29 cellular contexts compared by ENCODE assay signal in genomic region chr19:33751386-33751770, GRCh38.
"Had no signal": no experiment of that assay in that cellular context is flagged by ENCODE, and none has a peak within 500 bp of the region (broad histone marks: within the 10 kb centered on the region; RNA-seq: fewer than 3 reads in every experiment).

No MANE protein-coding gene starts in this region.

- H3K27me3 Mint-ChIP-seq: activated CD4-positive, alpha-beta memory T cell treated with anti-CD3 and anti-CD28 coated beads, Interleukin-2, amount 10 ng/mL, durations not matched to agents 7 days and 5 days; activated CD4-positive, alpha-beta T cell treated with anti-CD3 and anti-CD28 coated beads, Interleukin-2, amount 10 ng/mL, durations not matched to agents 7 days and 5 days; activated naive CD4-positive, alpha-beta T cell treated with anti-CD3 and anti-CD28 coated beads, Interleukin-2, amount 10 ng/mL, durations not matched to agents 7 days and 5 days; activated naive CD8-positive, alpha-beta T cell treated with anti-CD3 and anti-CD28 coated beads, Interleukin-2, amount 10 ng/mL, durations not matched to agents 7 days and 5 days; dendritic cell treated with granulocyte-macrophage colony-stimulating factor and Interleukin-4, amounts not matched to agents 40 ng/mL and 50 ng/mL, for 4 days had no signal

- H3K4me3 ChIP-seq: ascending aorta, coronary artery, dorsolateral prefrontal cortex, heart left ventricle had no signal

- H3K27me3 ChIP-seq: ascending aorta, brain microvascular endothelial cell had no signal

- H3K4me1 Mint-ChIP-seq: activated CD4-positive, alpha-beta memory T cell treated with anti-CD3 and anti-CD28 coated beads, Interleukin-2, amount 10 ng/mL, durations not matched to agents 7 days and 5 days; activated CD4-positive, alpha-beta T cell treated with anti-CD3 and anti-CD28 coated beads, Interleukin-2, amount 10 ng/mL, durations not matched to agents 7 days and 5 days; activated naive CD4-positive, alpha-beta T cell treated with anti-CD3 and anti-CD28 coated beads, Interleukin-2, amount 10 ng/mL, durations not matched to agents 7 days and 5 days; activated naive CD8-positive, alpha-beta T cell treated with anti-CD3 and anti-CD28 coated beads, Interleukin-2, amount 10 ng/mL, durations not matched to agents 7 days and 5 days; central memory CD8-positive, alpha-beta T cell; endodermal cell; T-helper 17 cell had no signal

- H3K36me3 ChIP-seq: ascending aorta, brain microvascular endothelial cell, heart left ventricle had no signal

- H3K27ac ChIP-seq: ascending aorta, brain microvascular endothelial cell, coronary artery, dorsolateral prefrontal cortex, heart left ventricle had no signal

- ATAC-seq: activated naive CD4-positive, alpha-beta T cell treated with anti-CD3 and anti-CD28 coated beads, Interleukin-2, amount 50 U/mL, for 72 hours; activated T-cell treated with anti-CD3 and anti-CD28 coated beads, Interleukin-2, amount 50 U/mL, for 72 hours; esophagus mucosa; heart left ventricle; T-helper 17 cell had no signal

- H3K4me3 Mint-ChIP-seq: activated CD4-positive, alpha-beta memory T cell treated with anti-CD3 and anti-CD28 coated beads, Interleukin-2, amount 10 ng/mL, durations not matched to agents 7 days and 5 days; activated CD4-positive, alpha-beta T cell treated with anti-CD3 and anti-CD28 coated beads, Interleukin-2, amount 10 ng/mL, durations not matched to agents 7 days and 5 days; activated naive CD4-positive, alpha-beta T cell treated with anti-CD3 and anti-CD28 coated beads, Interleukin-2, amount 10 ng/mL, durations not matched to agents 7 days and 5 days; activated naive CD8-positive, alpha-beta T cell treated with anti-CD3 and anti-CD28 coated beads, Interleukin-2, amount 10 ng/mL, durations not matched to agents 7 days and 5 days; activated T-cell treated with anti-CD3 and anti-CD28 coated beads, Interleukin-2, amount 50 U/mL, for 24 hours; activated T-cell treated with anti-CD3 and anti-CD28 coated beads, Interleukin-2, amount 50 U/mL, for 72 hours; central memory CD8-positive, alpha-beta T cell; dendritic cell treated with granulocyte-macrophage colony-stimulating factor and Interleukin-4, amounts not matched to agents 40 ng/mL and 50 ng/mL, for 4 days; endodermal cell; T-helper 17 cell; T-helper 2 cell treated with Interferon-gamma antibody and Interleukin-4, amounts not matched to agents 5 μg/mL and 100 μg/mL, for 36 hours had no signal

- DNase-seq: activated CD4-positive, alpha-beta memory T cell treated with anti-CD3 and anti-CD28 coated beads, Interleukin-2, amount 10 ng/mL, durations not matched to agents 7 days and 5 days; activated CD4-positive, alpha-beta T cell treated with anti-CD3 and anti-CD28 coated beads for 1 hour; activated CD4-positive, alpha-beta T cell treated with anti-CD3 and anti-CD28 coated beads for 4 hours; activated CD4-positive, alpha-beta T cell treated with anti-CD3 and anti-CD28 coated beads, Interleukin-2, amount 10 ng/mL, durations not matched to agents 7 days and 5 days; activated CD4-positive, alpha-beta T cell treated with anti-CD3 and anti-CD28 coated beads, Interleukin-2, amount 50 U/mL, for 4 hours; activated CD8-positive, alpha-beta memory T cell treated with anti-CD3 and anti-CD28 coated beads, Interleukin-2, amount 50 U/mL, for 48 hours; activated gamma-delta T cell; activated naive CD4-positive, alpha-beta T cell; activated naive CD4-positive, alpha-beta T cell treated with anti-CD3 and anti-CD28 coated beads, Interleukin-2, amount 10 ng/mL, durations not matched to agents 7 days and 5 days; activated naive CD8-positive, alpha-beta T cell treated with anti-CD3 and anti-CD28 coated beads, Interleukin-2, amount 10 ng/mL, durations not matched to agents 7 days and 5 days; activated T-cell treated with anti-CD3 and anti-CD28 coated beads for 4 hours; activated T-cell treated with anti-CD3 and anti-CD28 coated beads, Interleukin-2, amount 50 U/mL, for 24 hours; activated T-cell treated with anti-CD3 and anti-CD28 coated beads, Interleukin-2, amount 50 U/mL, for 72 hours; brain microvascular endothelial cell; dorsolateral prefrontal cortex; effector memory CD4-positive, alpha-beta T cell; endodermal cell; foreskin fibroblast; heart left ventricle; T-helper 1 cell; T-helper 17 cell; T1000 had no signal

- H3K27ac Mint-ChIP-seq: activated CD4-positive, alpha-beta memory T cell treated with anti-CD3 and anti-CD28 coated beads, Interleukin-2, amount 10 ng/mL, durations not matched to agents 7 days and 5 days; activated CD4-positive, alpha-beta T cell treated with anti-CD3 and anti-CD28 coated beads, Interleukin-2, amount 10 ng/mL, durations not matched to agents 7 days and 5 days; activated naive CD4-positive, alpha-beta T cell treated with anti-CD3 and anti-CD28 coated beads, Interleukin-2, amount 10 ng/mL, durations not matched to agents 7 days and 5 days; activated naive CD4-positive, alpha-beta T cell treated with anti-CD3 and anti-CD28 coated beads, Interleukin-2, amount 50 U/mL, for 72 hours; activated naive CD8-positive, alpha-beta T cell treated with anti-CD3 and anti-CD28 coated beads, Interleukin-2, amount 10 ng/mL, durations not matched to agents 7 days and 5 days; activated T-cell treated with anti-CD3 and anti-CD28 coated beads, Interleukin-2, amount 50 U/mL, for 24 hours; activated T-cell treated with anti-CD3 and anti-CD28 coated beads, Interleukin-2, amount 50 U/mL, for 72 hours; dendritic cell treated with granulocyte-macrophage colony-stimulating factor and Interleukin-4, amounts not matched to agents 40 ng/mL and 50 ng/mL, for 4 days; endodermal cell; T-helper 17 cell; T-helper 2 cell treated with Interferon-gamma antibody and Interleukin-4, amounts not matched to agents 5 μg/mL and 100 μg/mL, for 36 hours had no signal

- H3K4me1 ChIP-seq: ascending aorta, heart left ventricle had no signal

- H3K9me3 Mint-ChIP-seq: activated CD4-positive, alpha-beta memory T cell treated with anti-CD3 and anti-CD28 coated beads, Interleukin-2, amount 10 ng/mL, durations not matched to agents 7 days and 5 days; activated CD4-positive, alpha-beta T cell treated with anti-CD3 and anti-CD28 coated beads, Interleukin-2, amount 10 ng/mL, durations not matched to agents 7 days and 5 days; activated naive CD4-positive, alpha-beta T cell treated with anti-CD3 and anti-CD28 coated beads, Interleukin-2, amount 10 ng/mL, durations not matched to agents 7 days and 5 days; activated naive CD4-positive, alpha-beta T cell treated with anti-CD3 and anti-CD28 coated beads, Interleukin-2, amount 50 U/mL, for 72 hours; activated naive CD8-positive, alpha-beta T cell treated with anti-CD3 and anti-CD28 coated beads, Interleukin-2, amount 10 ng/mL, durations not matched to agents 7 days and 5 days; activated T-cell treated with anti-CD3 and anti-CD28 coated beads, Interleukin-2, amount 50 U/mL, for 24 hours; activated T-cell treated with anti-CD3 and anti-CD28 coated beads, Interleukin-2, amount 50 U/mL, for 72 hours; central memory CD8-positive, alpha-beta T cell; dendritic cell treated with granulocyte-macrophage colony-stimulating factor and Interleukin-4, amounts not matched to agents 40 ng/mL and 50 ng/mL, for 4 days; endodermal cell; T-helper 2 cell treated with Interferon-gamma antibody and Interleukin-4, amounts not matched to agents 5 μg/mL and 100 μg/mL, for 36 hours had no signal

- H3K9me3 ChIP-seq: ascending aorta, heart left ventricle had no signal

- H3K36me3 Mint-ChIP-seq: activated naive CD4-positive, alpha-beta T cell treated with anti-CD3 and anti-CD28 coated beads, Interleukin-2, amount 10 ng/mL, durations not matched to agents 7 days and 5 days; activated naive CD4-positive, alpha-beta T cell treated with anti-CD3 and anti-CD28 coated beads, Interleukin-2, amount 50 U/mL, for 72 hours; activated naive CD8-positive, alpha-beta T cell treated with anti-CD3 and anti-CD28 coated beads, Interleukin-2, amount 10 ng/mL, durations not matched to agents 7 days and 5 days had no signal
